6 cellular contexts compared by ENCODE assay signal in the genomic region with DNA sequence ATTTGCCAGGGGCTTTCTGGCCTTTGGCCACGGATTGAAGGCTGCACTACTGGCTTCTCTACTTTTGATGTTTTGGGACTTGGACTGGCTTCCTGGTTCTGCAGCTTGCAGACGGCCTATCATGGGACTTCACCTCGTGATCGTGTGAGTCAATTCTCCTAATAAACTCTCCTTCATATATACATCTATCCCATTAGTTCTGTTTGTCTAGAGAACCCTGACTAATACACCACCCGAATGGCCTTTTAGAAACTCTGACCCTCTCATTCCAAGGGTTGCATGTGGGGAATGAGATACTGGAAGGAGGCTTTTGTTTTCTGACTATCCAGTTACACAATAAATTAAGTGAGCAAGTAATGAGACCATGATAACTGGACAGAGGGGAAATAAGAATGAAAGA.
"Had no signal": no experiment of that assay in that cellular context is flagged by ENCODE, and none has a peak within 500 bp of the region (broad histone marks: within the 10 kb centered on the region; RNA-seq: fewer than 3 reads in every experiment).

No MANE protein-coding gene starts in this region.

- H3K9me3 ChIP-seq: HAP-1 had no signal

- H3K4me1 ChIP-seq: HAP-1 had no signal

- H3K4me3 ChIP-seq: GM23248, HAP-1, K562 had no signal

- ATAC-seq: K562 had no signal

- H2AFZ ChIP-seq: GM23248 had no signal

- H3K9ac ChIP-seq: GM23248 had no signal

- DNase-seq: GM23248, GOT3, H7, IMR-90 had no signal

- H3K36me3 ChIP-seq: HAP-1 had no signal

- H3K27ac ChIP-seq: GM23248 had no signal
